Comparison of ENCODE assay signal across 21 cellular contexts in the genomic region with DNA sequence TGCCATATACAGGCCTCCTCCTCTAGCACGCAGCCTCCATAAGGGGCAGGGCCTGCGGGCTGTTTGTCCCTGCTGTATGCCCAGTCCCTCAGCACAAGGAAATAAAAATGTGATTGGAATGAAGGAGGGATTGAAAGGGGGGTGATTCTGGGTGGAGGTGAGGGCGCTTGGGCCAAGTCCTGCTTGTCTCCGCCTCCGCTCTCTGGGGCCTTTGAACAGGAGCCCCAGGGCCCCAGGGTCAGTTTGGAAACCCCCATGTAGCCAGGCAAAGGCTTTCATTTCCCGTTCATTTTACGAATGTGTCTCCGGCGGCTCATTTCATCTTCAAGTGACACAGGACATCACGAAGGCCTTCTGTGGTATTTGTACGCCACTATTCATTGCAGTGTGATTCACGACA. TPM values are rescaled to one million over a fixed set of nuclear protein-coding genes. Genes with fewer than 3 reads are reported as not detected.
DNase-seq lines count a peak whose midpoint lies in the region; ATAC-seq and TF ChIP-seq lines count a peak whose summit lies in the region.
"Had no signal": no experiment of that assay in that cellular context is flagged by ENCODE, and none has a peak within 500 bp of the region (broad histone marks: within the 10 kb centered on the region; RNA-seq: fewer than 3 reads in every experiment).

No MANE protein-coding gene starts in this region.

- H3K36me3 ChIP-seq in BLaER1 (no peaks in the 10 kb centered on the region), H7 (replicated peaks; ENCODE audit: control insufficient read depth, insufficient read depth, low read length) (no peaks in the 10 kb centered on the region)
- H3K36me3 ChIP-seq: ascending aorta, MG63, Peyer's patch, prostate gland had no signal

- H3K4me1 ChIP-seq in BLaER1 = peaks cover 97% of the 10 kb centered on the region
- H3K4me1 ChIP-seq: prostate gland had no signal

- no peaks in the 10 kb centered on the region for H3K9me3 ChIP-seq in BLaER1
- H3K9me3 ChIP-seq: ascending aorta, MG63, Peyer's patch, prostate gland had no signal

- peak overlapping the region; percentile 36 for H3K27ac Mint-ChIP-seq in endothelial cell (ENCODE audit: unreplicated experiment)
- no peak overlapping the region for H3K27ac Mint-ChIP-seq in activated T-helper 1 cell treated with anti-CD3 and anti-CD28 coated beads, Interleukin-12 subunit alpha, Interleukin-12 subunit beta, Interleukin-2, Interleukin-4 antibody, amounts not matched to agents 30 ng/mL and 10 ng/mL and 1 ng/mL, durations not matched to agents 14 hours and 24 hours and 36 hours
- H3K27ac Mint-ChIP-seq: activated naive CD4-positive, alpha-beta T cell treated with anti-CD3 and anti-CD28 coated beads, Interleukin-2, amount 50 U/mL, for 72 hours had no signal

- peaks cover 13% of the 10 kb centered on the region for H3K27me3 Mint-ChIP-seq in endothelial cell (ENCODE audit: unreplicated experiment)
- H3K27me3 Mint-ChIP-seq in activated T-helper 1 cell treated with anti-CD3 and anti-CD28 coated beads, Interleukin-12 subunit alpha, Interleukin-12 subunit beta, Interleukin-2, Interleukin-4 antibody, amounts not matched to agents 30 ng/mL and 10 ng/mL and 1 ng/mL, durations not matched to agents 14 hours and 24 hours and 36 hours (ENCODE audit: insufficient read depth) = peaks cover 18% of the 10 kb centered on the region

- peaks cover 4% of the 10 kb centered on the region for H3K36me3 Mint-ChIP-seq in endothelial cell (ENCODE audit: low read depth, unreplicated experiment)
- H3K36me3 Mint-ChIP-seq in activated T-helper 1 cell treated with anti-CD3 and anti-CD28 coated beads, Interleukin-12 subunit alpha, Interleukin-12 subunit beta, Interleukin-2, Interleukin-4 antibody, amounts not matched to agents 30 ng/mL and 10 ng/mL and 1 ng/mL, durations not matched to agents 14 hours and 24 hours and 36 hours (ENCODE audit: low read depth) = no peaks in the 10 kb centered on the region
- H3K36me3 Mint-ChIP-seq: activated naive CD4-positive, alpha-beta T cell treated with anti-CD3 and anti-CD28 coated beads, Interleukin-2, amount 50 U/mL, for 72 hours; CD4-positive, CD25-positive, alpha-beta regulatory T cell had no signal

- no peaks in the 10 kb centered on the region for H3K27me3 ChIP-seq in BLaER1
- no peaks in the 10 kb centered on the region for H3K27me3 ChIP-seq in H7 (ENCODE audit: control insufficient read depth, insufficient read depth, low read length)
- H3K27me3 ChIP-seq: ascending aorta, MG63, Peyer's patch had no signal

- no peak for ATAC-seq in sciatic nerve
- ATAC-seq: activated CD4-positive, CD25-positive, alpha-beta regulatory T cell treated with anti-CD3 and anti-CD28 coated beads, Interleukin-2, amount 50 U/mL, for 24 hours; activated naive CD4-positive, alpha-beta T cell treated with anti-CD3 and anti-CD28 coated beads, Interleukin-2, amount 50 U/mL, for 72 hours had no signal

- TF ChIP-seq CTCF in endothelial cell (IDR thresholded peaks at IDR 0.05; ENCODE audit: unreplicated experiment) = no peak

- peak overlapping the region; percentile 71 for H3K27ac ChIP-seq in BLaER1
- H3K27ac ChIP-seq: ascending aorta, prostate gland had no signal

- no peak overlapping the region for H3K4me3 ChIP-seq in BLaER1
- H3K4me3 ChIP-seq in H7 (ENCODE audit: insufficient read depth, low read depth, low read length) = no peak overlapping the region
- H3K4me3 ChIP-seq: ascending aorta, MG63, prostate gland had no signal

- no peak overlapping the region for H3K4me3 Mint-ChIP-seq in endothelial cell (ENCODE audit: unreplicated experiment)
- H3K4me3 Mint-ChIP-seq in activated T-helper 1 cell treated with anti-CD3 and anti-CD28 coated beads, Interleukin-12 subunit alpha, Interleukin-12 subunit beta, Interleukin-2, Interleukin-4 antibody, amounts not matched to agents 30 ng/mL and 10 ng/mL and 1 ng/mL, durations not matched to agents 14 hours and 24 hours and 36 hours = no peak overlapping the region
- H3K4me3 Mint-ChIP-seq: CD4-positive, CD25-positive, alpha-beta regulatory T cell had no signal

- no peaks in the 10 kb centered on the region for H4K20me1 ChIP-seq in BLaER1

- intact Hi-C loops in sciatic nerve (cut with DNase I) = no loop called here
- intact Hi-C loops in activated T-helper 1 cell treated with anti-CD3 and anti-CD28 coated beads, Interleukin-12 subunit alpha, Interleukin-12 subunit beta, Interleukin-2, Interleukin-4 antibody, amounts not matched to agents 30 ng/mL and 10 ng/mL and 1 ng/mL, durations not matched to agents 14 hours and 24 hours and 36 hours (cut with micrococcal nuclease) = no loop called here

- peaks cover 33% of the 10 kb centered on the region for H3K4me1 Mint-ChIP-seq in endothelial cell (ENCODE audit: unreplicated experiment)
- peaks cover 9% of the 10 kb centered on the region for H3K4me1 Mint-ChIP-seq in activated T-helper 1 cell treated with anti-CD3 and anti-CD28 coated beads, Interleukin-12 subunit alpha, Interleukin-12 subunit beta, Interleukin-2, Interleukin-4 antibody, amounts not matched to agents 30 ng/mL and 10 ng/mL and 1 ng/mL, durations not matched to agents 14 hours and 24 hours and 36 hours (ENCODE audit: low read depth)

- H3K9me3 Mint-ChIP-seq in endothelial cell (ENCODE audit: unreplicated experiment) = no peaks in the 10 kb centered on the region
- H3K9me3 Mint-ChIP-seq in activated T-helper 1 cell treated with anti-CD3 and anti-CD28 coated beads, Interleukin-12 subunit alpha, Interleukin-12 subunit beta, Interleukin-2, Interleukin-4 antibody, amounts not matched to agents 30 ng/mL and 10 ng/mL and 1 ng/mL, durations not matched to agents 14 hours and 24 hours and 36 hours = no peaks in the 10 kb centered on the region
- H3K9me3 Mint-ChIP-seq: activated naive CD4-positive, alpha-beta T cell treated with anti-CD3 and anti-CD28 coated beads, Interleukin-2, amount 50 U/mL, for 72 hours; CD4-positive, CD25-positive, alpha-beta regulatory T cell had no signal

- peak overlapping the region; percentile 70; the same call in 1 of the 2 replicates for H3K9ac ChIP-seq in BLaER1

- DNase-seq in H7 (peak; percentile 27), endothelial cell (ENCODE audit: low spot score) (no peak), sciatic nerve (ENCODE audit: low spot score) (peak; percentile 38), NCI-H1092 (lab: John Stamatoyannopoulos, UW) (no peak), glomerular visceral epithelial cell (ENCODE audit: extremely low spot score) (no peak)
- no peak for DNase-seq in activated T-helper 1 cell treated with anti-CD3 and anti-CD28 coated beads, Interleukin-12 subunit alpha, Interleukin-12 subunit beta, Interleukin-2, Interleukin-4 antibody, amounts not matched to agents 30 ng/mL and 10 ng/mL and 1 ng/mL, durations not matched to agents 14 hours and 24 hours and 36 hours (ENCODE audit: low spot score)
- DNase-seq: CD4-positive, CD25-positive, alpha-beta regulatory T cell; central memory CD4-positive, alpha-beta T cell; EL; KBM-7; MG63; NCI-H1436; NCI-H2171; NCI-H526; SIG-M5 had no signal

- peak overlapping the region; percentile 92 for H3K4me2 ChIP-seq in BLaER1

RNA-seq across cellular contexts. Expression of gene CACNA2D4, which starts 4.5 kb away (rescaled TPM):
- 0.03 and 0.22 TPM in 2 replicates for total RNA-seq in H7 (2014; rRNA removed; shearing (Covaris generic))
- total RNA-seq in endothelial cell (ENCODE audit: unreplicated experiment) (0.28 TPM), sciatic nerve (5.9 TPM)
- total RNA-seq in activated T-helper 1 cell treated with anti-CD3 and anti-CD28 coated beads, Interleukin-12 subunit alpha, Interleukin-12 subunit beta, Interleukin-2, Interleukin-4 antibody, amounts not matched to agents 30 ng/mL and 10 ng/mL and 1 ng/mL, durations not matched to agents 14 hours and 24 hours and 36 hours = 6.1 and 6.3 TPM in 2 replicates
- total RNA-seq: ascending aorta had no signal

Comparison
In these comparisons a context has a peak if more than half of its experiments do, and no peak if none do; other contexts are left out.
1. DNase-seq: peak in H7 (single experiment) and sciatic nerve (single experiment); none in endothelial cell (single experiment), NCI-H1092 (single experiment), activated T-helper 1 cell treated with anti-CD3 and anti-CD28 coated beads, Interleukin-12 subunit alpha, Interleukin-12 subunit beta, Interleukin-2, Interleukin-4 antibody, amounts not matched to agents 30 ng/mL and 10 ng/mL and 1 ng/mL, durations not matched to agents 14 hours and 24 hours and 36 hours (single experiment) and glomerular visceral epithelial cell (single experiment).